1 cellular context compared by ENCODE assay signal in the genomic region with DNA sequence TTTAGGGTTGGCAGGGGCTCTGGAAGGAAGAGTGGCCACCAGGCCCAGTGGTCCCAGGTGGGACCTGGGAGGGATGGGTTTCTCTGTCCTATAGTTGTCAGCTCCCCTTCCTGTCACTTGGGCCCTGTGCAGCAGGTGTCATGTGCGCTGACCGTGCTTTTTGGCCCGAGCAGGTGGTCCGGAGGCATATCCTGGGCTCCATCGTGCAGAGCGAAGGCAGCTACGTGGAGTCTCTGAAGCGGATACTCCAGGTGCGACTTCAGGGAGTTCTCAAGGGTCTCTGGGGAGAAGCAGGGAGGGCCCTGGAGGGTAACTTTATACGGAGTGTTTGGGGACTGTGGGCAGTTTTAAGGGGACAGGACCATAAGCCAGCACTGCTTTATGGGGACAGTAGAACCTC.
TF ChIP-seq lines count a peak whose summit lies in the region.

No MANE protein-coding gene starts in this region.

TF ChIP-seq in HepG2, 621 proteins besides CTCF, POLR2A, EP300 and RAD21 (continued from another document):
- TF ChIP-seq, protein P1, sequence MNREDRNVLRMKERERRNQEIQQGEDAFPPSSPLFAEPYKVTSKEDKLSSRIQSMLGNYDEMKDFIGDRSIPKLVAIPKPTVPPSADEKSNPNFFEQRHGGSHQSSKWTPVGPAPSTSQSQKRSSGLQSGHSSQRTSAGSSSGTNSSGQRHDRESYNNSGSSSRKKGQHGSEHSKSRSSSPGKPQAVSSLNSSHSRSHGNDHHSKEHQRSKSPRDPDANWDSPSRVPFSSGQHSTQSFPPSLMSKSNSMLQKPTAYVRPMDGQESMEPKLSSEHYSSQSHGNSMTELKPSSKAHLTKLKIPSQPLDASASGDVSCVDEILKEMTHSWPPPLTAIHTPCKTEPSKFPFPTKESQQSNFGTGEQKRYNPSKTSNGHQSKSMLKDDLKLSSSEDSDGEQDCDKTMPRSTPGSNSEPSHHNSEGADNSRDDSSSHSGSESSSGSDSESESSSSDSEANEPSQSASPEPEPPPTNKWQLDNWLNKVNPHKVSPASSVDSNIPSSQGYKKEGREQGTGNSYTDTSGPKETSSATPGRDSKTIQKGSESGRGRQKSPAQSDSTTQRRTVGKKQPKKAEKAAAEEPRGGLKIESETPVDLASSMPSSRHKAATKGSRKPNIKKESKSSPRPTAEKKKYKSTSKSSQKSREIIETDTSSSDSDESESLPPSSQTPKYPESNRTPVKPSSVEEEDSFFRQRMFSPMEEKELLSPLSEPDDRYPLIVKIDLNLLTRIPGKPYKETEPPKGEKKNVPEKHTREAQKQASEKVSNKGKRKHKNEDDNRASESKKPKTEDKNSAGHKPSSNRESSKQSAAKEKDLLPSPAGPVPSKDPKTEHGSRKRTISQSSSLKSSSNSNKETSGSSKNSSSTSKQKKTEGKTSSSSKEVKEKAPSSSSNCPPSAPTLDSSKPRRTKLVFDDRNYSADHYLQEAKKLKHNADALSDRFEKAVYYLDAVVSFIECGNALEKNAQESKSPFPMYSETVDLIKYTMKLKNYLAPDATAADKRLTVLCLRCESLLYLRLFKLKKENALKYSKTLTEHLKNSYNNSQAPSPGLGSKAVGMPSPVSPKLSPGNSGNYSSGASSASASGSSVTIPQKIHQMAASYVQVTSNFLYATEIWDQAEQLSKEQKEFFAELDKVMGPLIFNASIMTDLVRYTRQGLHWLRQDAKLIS (CRISPR knock-in tag; IDR thresholded peaks at IDR 0.05), result no peak
- TF ChIP-seq RBM22 (optimal IDR thresholded peaks at IDR 0.05; ENCODE audit: low read length) (peak; percentile 42), AGO2 (optimal IDR thresholded peaks at IDR 0.05; ENCODE audit: low read depth, low read length) (peak; percentile 13), LCORL (IDR thresholded peaks at IDR 0.05) (no peak), LCORL (CRISPR knock-in tag; IDR thresholded peaks at IDR 0.05) (no peak), CBX1 (IDR thresholded peaks at IDR 0.05; ENCODE audit: low read depth) (no peak), ZNF143 (CRISPR knock-in tag; IDR thresholded peaks at IDR 0.05) (no peak), ZNF136 (CRISPR knock-in tag; IDR thresholded peaks at IDR 0.05; ENCODE audit: low read depth) (no peak), CCAR2 (optimal IDR thresholded peaks at IDR 0.05; ENCODE audit: low read depth, low read length) (no peak), MEIS1 (CRISPR knock-in tag; IDR thresholded peaks at IDR 0.05; ENCODE audit: borderline replicate concordance) (no peak), ZNF841 (CRISPR knock-in tag; IDR thresholded peaks at IDR 0.05; ENCODE audit: borderline replicate concordance) (no peak), SP5 (CRISPR knock-in tag; IDR thresholded peaks at IDR 0.05; ENCODE audit: borderline replicate concordance, low read depth) (no peak), ZNF790 (CRISPR knock-in tag; IDR thresholded peaks at IDR 0.05; ENCODE audit: borderline replicate concordance) (no peak), ZNF124 (CRISPR knock-in tag; IDR thresholded peaks at IDR 0.05) (no peak), NKX3-1 (CRISPR knock-in tag; IDR thresholded peaks at IDR 0.05) (no peak)
- TF ChIP-seq, protein P2, sequence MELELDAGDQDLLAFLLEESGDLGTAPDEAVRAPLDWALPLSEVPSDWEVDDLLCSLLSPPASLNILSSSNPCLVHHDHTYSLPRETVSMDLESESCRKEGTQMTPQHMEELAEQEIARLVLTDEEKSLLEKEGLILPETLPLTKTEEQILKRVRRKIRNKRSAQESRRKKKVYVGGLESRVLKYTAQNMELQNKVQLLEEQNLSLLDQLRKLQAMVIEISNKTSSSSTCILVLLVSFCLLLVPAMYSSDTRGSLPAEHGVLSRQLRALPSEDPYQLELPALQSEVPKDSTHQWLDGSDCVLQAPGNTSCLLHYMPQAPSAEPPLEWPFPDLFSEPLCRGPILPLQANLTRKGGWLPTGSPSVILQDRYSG (CRISPR knock-in tag; IDR thresholded peaks at IDR 0.05), result no peak
- TF ChIP-seq, protein P3, sequence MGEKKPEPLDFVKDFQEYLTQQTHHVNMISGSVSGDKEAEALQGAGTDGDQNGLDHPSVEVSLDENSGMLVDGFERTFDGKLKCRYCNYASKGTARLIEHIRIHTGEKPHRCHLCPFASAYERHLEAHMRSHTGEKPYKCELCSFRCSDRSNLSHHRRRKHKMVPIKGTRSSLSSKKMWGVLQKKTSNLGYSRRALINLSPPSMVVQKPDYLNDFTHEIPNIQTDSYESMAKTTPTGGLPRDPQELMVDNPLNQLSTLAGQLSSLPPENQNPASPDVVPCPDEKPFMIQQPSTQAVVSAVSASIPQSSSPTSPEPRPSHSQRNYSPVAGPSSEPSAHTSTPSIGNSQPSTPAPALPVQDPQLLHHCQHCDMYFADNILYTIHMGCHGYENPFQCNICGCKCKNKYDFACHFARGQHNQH (CRISPR knock-in tag; IDR thresholded peaks at IDR 0.05), result no peak
